Comparison of ENCODE assay signal across 8 cellular contexts in the genomic region with DNA sequence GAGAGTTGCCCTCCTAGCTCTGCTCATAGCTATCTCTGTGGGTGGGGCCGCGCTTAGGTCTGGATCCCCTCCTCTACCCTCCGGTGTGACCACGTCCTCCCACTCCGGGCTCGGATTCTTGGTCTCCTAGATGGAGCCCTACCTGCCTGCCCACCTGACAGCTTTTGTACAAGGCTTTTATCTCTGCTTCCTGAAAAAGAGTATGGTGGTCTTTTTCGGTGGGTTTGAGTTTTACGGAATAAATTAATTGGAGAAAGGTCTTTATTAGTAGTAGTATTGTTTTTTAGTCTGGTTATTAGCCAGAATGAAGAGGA. TPM values are rescaled to one million over a fixed set of nuclear protein-coding genes. Genes with fewer than 3 reads are reported as not detected.
A peak's percentile ranks its signal among the peaks of the same experiment; 100 is the strongest.
DNase-seq lines count a peak whose midpoint lies in the region; ATAC-seq, FAIRE-seq and TF ChIP-seq lines count a peak whose summit lies in the region.

No MANE protein-coding gene starts in this region.

- peak overlapping the region; percentile 87 for H3K4me3 Mint-ChIP-seq in activated naive CD8-positive, alpha-beta T cell treated with anti-CD3 and anti-CD28 coated beads, Interleukin-2, amount 50 U/mL, for 24 hours

- H3K18ac ChIP-seq in IMR-90 (ENCODE audit: low read depth, low read length): no peak overlapping the region

- TF ChIP-seq CTCF in IMR-90 (conservative IDR thresholded peaks at IDR 0.05; ENCODE audit: low read depth, low read length): no peak
- TF ChIP-seq CTCF in keratinocyte (optimal IDR thresholded peaks at IDR 0.05 in 1 of 3, IDR thresholded peaks at IDR 0.05 in 1 of 3, conservative IDR thresholded peaks at IDR 0.05 in 1 of 3; ENCODE audit: extremely low read depth in 1 of 3, insufficient read depth in 2 of 3, low read length in 3 of 3): no peak

- H3K9ac ChIP-seq in IMR-90 (ENCODE audit: low read depth, low read length): peak overlapping the region; percentile 86
- peak overlapping the region; percentile 83 for H3K9ac ChIP-seq in keratinocyte (ENCODE audit: control insufficient read depth, extremely low read depth, insufficient read depth, low read length)

- H3K27ac ChIP-seq in IMR-90 (ENCODE audit: insufficient read depth, low read length) (peak overlapping the region; percentile 84), keratinocyte (ENCODE audit: control insufficient read depth, insufficient read depth, low read length) (peak overlapping the region; percentile 66)

- POLR2A ChIA-PET in IMR-90 (lab: Charles Lee; ENCODE audit: unreplicated experiment): no interaction called here

- H2BK5ac ChIP-seq in IMR-90 (ENCODE audit: low read depth, low read length, poor library complexity, severe bottlenecking): no peak overlapping the region

- H3K9me1 ChIP-seq in IMR-90 (ENCODE audit: insufficient read depth, low read length) (peaks cover 4% of the 10 kb centered on the region; the same call in 1 of the 2 replicates), keratinocyte (ENCODE audit: control insufficient read depth, extremely low read depth, insufficient read depth, low read length) (no peaks in the 10 kb centered on the region)

- CTCF ChIA-PET in IMR-90 (lab: Yijun Ruan, JAX): interaction anchor here (1.2 kb wide), 1 partner anchor 68 kb away, joined by 3 read pairs; no protein-coding TSS in a partner anchor

- H3K9me3 ChIP-seq in IMR-90 (ENCODE audit: control insufficient read depth, insufficient read depth, low read length) (no peaks in the 10 kb centered on the region), keratinocyte (ENCODE audit: control insufficient read depth, low read depth, low read length) (no peaks in the 10 kb centered on the region)

- H2BK120ac ChIP-seq in IMR-90 (ENCODE audit: low read depth, low read length): no peak overlapping the region

- no peak for TF ChIP-seq RAD21 in IMR-90 (IDR thresholded peaks at IDR 0.05; ENCODE audit: low read length)

- H3K27me3 ChIP-seq in IMR-90 (ENCODE audit: control insufficient read depth, insufficient read depth, low read length): no peaks in the 10 kb centered on the region
- H3K27me3 ChIP-seq in keratinocyte (ENCODE audit: control insufficient read depth, extremely low read depth, insufficient read depth, low read length): no peaks in the 10 kb centered on the region

- H4K91ac ChIP-seq in IMR-90 (ENCODE audit: insufficient read depth, low read depth, low read length): no peak overlapping the region

- H3K56ac ChIP-seq in IMR-90 (ENCODE audit: extremely low read depth, insufficient read depth, low read length): no peak overlapping the region

- H3K36me3 Mint-ChIP-seq in activated naive CD8-positive, alpha-beta T cell treated with anti-CD3 and anti-CD28 coated beads, Interleukin-2, amount 50 U/mL, for 24 hours (ENCODE audit: low read depth): no peaks in the 10 kb centered on the region

- H3K23ac ChIP-seq in IMR-90 (ENCODE audit: low read depth, low read length): peak overlapping the region; percentile 72; the same call in 1 of the 2 replicates

- no peak overlapping the region for H2BK20ac ChIP-seq in IMR-90 (ENCODE audit: low read depth, low read length)

- H3K14ac ChIP-seq in IMR-90 (replicated peaks; ENCODE audit: low read depth, low read length): 0 out of 2 replicates have a peak overlapping the region, but pooled peaks have one; percentile 28

- no peak for TF ChIP-seq POLR2A in IMR-90 (IDR thresholded peaks at IDR 0.05; ENCODE audit: low read depth, low read length)

- in situ Hi-C loops in IMR-90 (cut with MboI; ENCODE audit: low sequenced_read_pairs): no loop called here

- no peak overlapping the region for H4K5ac ChIP-seq in IMR-90 (ENCODE audit: low read depth, low read length)

- dilution Hi-C loops in IMR-90 (cut with HindIII; ENCODE audit: low sequenced_read_pairs, unreplicated experiment) (no loop called here), keratinocyte (cut with MboI; ENCODE audit: extremely low pct_ligation_motif_present, low sequenced_read_pairs) (no loop called here)

- no peaks in the 10 kb centered on the region for H3K9me3 Mint-ChIP-seq in activated naive CD8-positive, alpha-beta T cell treated with anti-CD3 and anti-CD28 coated beads, Interleukin-2, amount 50 U/mL, for 24 hours

- peaks cover 11% of the 10 kb centered on the region for H3K79me2 ChIP-seq in keratinocyte (ENCODE audit: control insufficient read depth, insufficient read depth, low read length)

- no peak overlapping the region for H2BK15ac ChIP-seq in IMR-90 (ENCODE audit: low read depth, low read length)

- no TSS peak for BruUV-seq in IMR-90 (replicated peaks; lab: Mats Ljungman, UMichigan)

- peak overlapping the region; percentile 57 for H3K27ac Mint-ChIP-seq in activated naive CD8-positive, alpha-beta T cell treated with anti-CD3 and anti-CD28 coated beads, Interleukin-2, amount 50 U/mL, for 24 hours

- peaks cover 2% of the 10 kb centered on the region; the same call in 1 of the 2 replicates for H3K4me1 ChIP-seq in IMR-90 (ENCODE audit: control insufficient read depth, insufficient read depth, low read length)
- H3K4me1 ChIP-seq in keratinocyte (ENCODE audit: control insufficient read depth, extremely low read depth, insufficient read depth, low read length): peaks cover 15% of the 10 kb centered on the region

- H2AFZ ChIP-seq in IMR-90 (replicated peaks; ENCODE audit: low read length, poor library complexity) (peak overlapping the region; percentile 95), keratinocyte (ENCODE audit: control insufficient read depth, low read length) (peak overlapping the region; percentile 99)

- no peak for FAIRE-seq in keratinocyte (lab: Jason Lieb, UNC)

- no peaks in the 10 kb centered on the region for H3K27me3 Mint-ChIP-seq in activated naive CD8-positive, alpha-beta T cell treated with anti-CD3 and anti-CD28 coated beads, Interleukin-2, amount 50 U/mL, for 24 hours

- H3K4me2 ChIP-seq in IMR-90 (ENCODE audit: low read depth, low read length): peak overlapping the region; percentile 92
- H3K4me2 ChIP-seq in keratinocyte (ENCODE audit: control insufficient read depth, extremely low read depth, insufficient read depth, low read depth, low read length): peak overlapping the region; percentile 98

- H2AK9ac ChIP-seq in IMR-90 (replicated peaks; ENCODE audit: low read depth, low read length, poor library complexity): peak overlapping the region; percentile 86

- H4K20me1 ChIP-seq in IMR-90 (ENCODE audit: insufficient read depth, low read length): peaks cover 4% of the 10 kb centered on the region; the same call in 1 of the 2 replicates
- no peaks in the 10 kb centered on the region for H4K20me1 ChIP-seq in keratinocyte (ENCODE audit: control insufficient read depth, extremely low read depth, insufficient read depth, low read length)

- peak overlapping the region; percentile 27; the same call in 1 of the 2 replicates for H2AK5ac ChIP-seq in IMR-90 (ENCODE audit: low read depth, low read length)

- peak overlapping the region; percentile 21; the same call in 1 of the 2 replicates for H3K4ac ChIP-seq in IMR-90 (ENCODE audit: low read depth, low read length)

- no CpG with 5 or more reads among the region's 8 CpGs for WGBS in IMR-90 (ENCODE audit: extremely low coverage in 2 of 2, insufficient read length in 1 of 2), 2 experiments

- peaks cover 17 to 32% of the 10 kb centered on the region in 2 experiments for H3K79me1 ChIP-seq in IMR-90 (ENCODE audit: low read depth in 1 of 2, low read length in 2 of 2)

- ATAC-seq in IMR-90 (ENCODE audit: low read depth) (no peak), HG02588 (IDR thresholded peaks at IDR 0.05; ENCODE audit: unreplicated experiment) (no peak)
- no peak for ATAC-seq in activated naive CD8-positive, alpha-beta T cell treated with anti-CD3 and anti-CD28 coated beads, Interleukin-2, amount 50 U/mL, for 24 hours

- peaks cover 55% of the 10 kb centered on the region for H3K4me1 Mint-ChIP-seq in activated naive CD8-positive, alpha-beta T cell treated with anti-CD3 and anti-CD28 coated beads, Interleukin-2, amount 50 U/mL, for 24 hours

- H3K4me3 ChIP-seq in IMR-90 (ENCODE audit: insufficient read depth, low read depth, low read length) (peak overlapping the region; percentile 97), keratinocyte (ENCODE audit: control insufficient read depth in 2 of 3, extremely low read depth in 1 of 3, insufficient read depth in 2 of 3, low read depth in 1 of 3, low read length in 3 of 3) (peak overlapping the region; percentile 68 to 96 (median 75))

- DNase-seq in activated CD4-positive, alpha-beta T cell treated with anti-CD3 and anti-CD28 coated beads for 4 hours: peak; percentile 4 to 51
- no peak for DNase-seq in activated CD4-positive, alpha-beta T cell treated with anti-CD3 and anti-CD28 coated beads for 48 hours
- DNase-seq in IMR-90: no peak
- no peak for DNase-seq in activated naive CD8-positive, alpha-beta T cell treated with anti-CD3 and anti-CD28 coated beads, Interleukin-2, amount 50 U/mL, for 24 hours
- DNase-seq in keratinocyte (ENCODE audit: low read depth, low spot score): no peak
- DNase-seq in superior temporal gyrus (ENCODE audit: extremely low spot score): peak; percentile 33
- no peak for DNase-seq in NCI-H446 treated with DMSO at 0.1 percent for 48 hours (lab: John Stamatoyannopoulos, UW)

- H3K36me3 ChIP-seq in IMR-90 (ENCODE audit: control insufficient read depth, insufficient read depth, low read length): no peaks in the 10 kb centered on the region
- H3K36me3 ChIP-seq in keratinocyte (ENCODE audit: control insufficient read depth in 2 of 2, extremely low read depth in 1 of 2, insufficient read depth in 2 of 2, low read length in 2 of 2): no peaks in the 10 kb centered on the region

- intact Hi-C loops in IMR-90 (cut with micrococcal nuclease): loop anchor here (5.0 kb wide), 1 partner anchor 101 kb away; a partner anchor contains a TSS

- H4K8ac ChIP-seq in IMR-90 (ENCODE audit: low read depth in 2 of 2, low read length in 2 of 2): peak overlapping the region in 1 of 2 experiments; percentile 44; a peak in 2 of 4 replicates

TF ChIP-seq in IMR-90, 13 proteins besides CTCF, POLR2A, EP300 and RAD21 (continues in another document):
- TF ChIP-seq MAZ (IDR thresholded peaks at IDR 0.05; ENCODE audit: borderline replicate concordance, low read depth, low read length): no peak
- no peak for TF ChIP-seq NFE2L2 (IDR thresholded peaks at IDR 0.05; ENCODE audit: low read depth, low read length)
- no peak for TF ChIP-seq MAFK (IDR thresholded peaks at IDR 0.05; ENCODE audit: low read depth, low read length)
- TF ChIP-seq BHLHE40 (IDR thresholded peaks at IDR 0.05; ENCODE audit: low read depth, low read length): no peak

RNA-seq across cellular contexts. Expression of a gene that starts 0.8 kb away (rescaled TPM):
- 16.7 and 18.1 TPM in 2 replicates for total RNA-seq in IMR-90 (2012; rRNA removed)
- 14.6 and 14.8 TPM in 2 replicates for polyA plus RNA-seq in IMR-90 (2012; rRNA removed)
- polyA plus RNA-seq in IMR-90 (2012; cell fraction: cytosol; rRNA removed): 6.5 and 8.6 TPM in 2 replicates
- polyA plus RNA-seq in IMR-90 (2012; cell fraction: nucleus; rRNA removed; ENCODE audit: low replicate concordance): 6.9 and 11.9 TPM in 2 replicates
- 12.2 to 16.5 TPM (median 16.2 TPM) in 3 replicates for polyA plus RNA-seq in keratinocyte
- polyA plus RNA-seq in keratinocyte (2011; ENCODE audit: low read depth): 38.6 TPM
- polyA plus RNA-seq in keratinocyte (2011; cell fraction: cytosol; rRNA removed): 16.6 and 26.8 TPM in 2 replicates
- 13.1 and 15.0 TPM in 2 replicates for polyA plus RNA-seq in keratinocyte (2011; cell fraction: nucleus; rRNA removed)
- 14.8 and 21.3 TPM in 2 replicates for polyA plus RNA-seq in keratinocyte (2012; ENCODE audit: low replicate concordance)
- 13.1 to 17.0 TPM (median 13.1 TPM) in 3 replicates for polyA minus RNA-seq in keratinocyte
- 13.0 TPM for polyA minus RNA-seq in keratinocyte (2011; cell fraction: cytosol; rRNA and poly(A)+ RNA removed)
- 7.8 and 13.2 TPM in 2 replicates for polyA minus RNA-seq in keratinocyte (2011; cell fraction: nucleus; rRNA and poly(A)+ RNA removed)

Comparison
In these comparisons a context has a peak if more than half of its experiments do, and no peak if none do; other contexts are left out.
1. DNase-seq: peak in activated CD4-positive, alpha-beta T cell treated with anti-CD3 and anti-CD28 coated beads for 4 hours (2 of 2) and superior temporal gyrus (single experiment); none in activated CD4-positive, alpha-beta T cell treated with anti-CD3 and anti-CD28 coated beads for 48 hours (single experiment), IMR-90 (single experiment), activated naive CD8-positive, alpha-beta T cell treated with anti-CD3 and anti-CD28 coated beads, Interleukin-2, amount 50 U/mL, for 24 hours (single experiment), keratinocyte (single experiment) and NCI-H446 treated with DMSO at 0.1 percent for 48 hours (single experiment).